Comparison of ENCODE assay signal across 11 cellular contexts in genomic region chr2:47631840-47632398, GRCh38.
A peak's percentile ranks its signal among the peaks of the same experiment; 100 is the strongest.
DNase-seq lines count a peak whose midpoint lies in the region; ATAC-seq and TF ChIP-seq lines count a peak whose summit lies in the region.
"Had no signal": no experiment of that assay in that cellular context is flagged by ENCODE, and none has a peak within 500 bp of the region (broad histone marks: within the 10 kb centered on the region; RNA-seq: fewer than 3 reads in every experiment).

No MANE protein-coding gene starts in this region.

- no peaks in the 10 kb centered on the region for H3K36me3 Mint-ChIP-seq in chondrocyte (ENCODE audit: low read depth)

- H3K9me3 Mint-ChIP-seq in chondrocyte (ENCODE audit: low read depth), result no peaks in the 10 kb centered on the region
- H3K9me3 Mint-ChIP-seq: activated naive CD4-positive, alpha-beta T cell treated with anti-CD3 and anti-CD28 coated beads for 36 hours had no signal

- no peaks in the 10 kb centered on the region for H3K9me2 ChIP-seq in Karpas-422 (replicated peaks; ENCODE audit: insufficient read depth, low read length)

- in situ Hi-C loops in GM13977 (cut with MboI; ENCODE audit: low pct_unique_long_range_greater_than_20kb, low sequenced_read_pairs, unreplicated experiment), result no loop called here

- H3K36me3 ChIP-seq in ACC112 (ENCODE audit: insufficient read depth, low read length), result no peaks in the 10 kb centered on the region
- no peaks in the 10 kb centered on the region for H3K36me3 ChIP-seq in mucosa of descending colon (ENCODE audit: low read depth)
- no peaks in the 10 kb centered on the region for H3K36me3 ChIP-seq in Karpas-422 (ENCODE audit: insufficient read depth, low read length)
- H3K36me3 ChIP-seq: BLaER1 had no signal

- peaks cover 27% of the 10 kb centered on the region for H3K4me1 Mint-ChIP-seq in chondrocyte (ENCODE audit: low read depth)

- H4K20me1 ChIP-seq in Karpas-422 (ENCODE audit: insufficient read depth, low read depth, low read length), result no peaks in the 10 kb centered on the region
- H4K20me1 ChIP-seq: BLaER1 had no signal

- H3K27ac Mint-ChIP-seq in chondrocyte (ENCODE audit: unreplicated experiment), result peak overlapping the region; percentile 80
- H3K27ac Mint-ChIP-seq: activated naive CD4-positive, alpha-beta T cell treated with anti-CD3 and anti-CD28 coated beads for 36 hours had no signal

- H3K4me1 ChIP-seq in ACC112 (ENCODE audit: control insufficient read depth, insufficient read depth, low read length, unreplicated experiment) (peaks cover 18% of the 10 kb centered on the region), mucosa of descending colon (ENCODE audit: low read depth) (no peaks in the 10 kb centered on the region), Karpas-422 (ENCODE audit: low read length) (no peaks in the 10 kb centered on the region)

- no peaks in the 10 kb centered on the region for H3K27me3 ChIP-seq in ACC112 (ENCODE audit: insufficient read depth, low read length)
- no peaks in the 10 kb centered on the region for H3K27me3 ChIP-seq in Karpas-422 (ENCODE audit: low read length)
- H3K27me3 ChIP-seq: BLaER1 had no signal

- no peaks in the 10 kb centered on the region for H3K9me3 ChIP-seq in mucosa of descending colon
- H3K9me3 ChIP-seq in Karpas-422 (ENCODE audit: low read length), result no peaks in the 10 kb centered on the region
- H3K9me3 ChIP-seq: BLaER1 had no signal

- H3K4me3 Mint-ChIP-seq in chondrocyte (ENCODE audit: unreplicated experiment), result no peak overlapping the region
- H3K4me3 Mint-ChIP-seq: activated naive CD4-positive, alpha-beta T cell treated with anti-CD3 and anti-CD28 coated beads for 36 hours had no signal

- H3K27ac ChIP-seq in ACC112 (ENCODE audit: low read depth, low read length) (no peak overlapping the region), Karpas-422 (ENCODE audit: low read length) (no peak overlapping the region)
- H3K27ac ChIP-seq: BLaER1 had no signal

- H3K79me2 ChIP-seq in ACC112 (ENCODE audit: control insufficient read depth, insufficient read depth, low read length, unreplicated experiment) (no peaks in the 10 kb centered on the region), Karpas-422 (ENCODE audit: low read length) (no peaks in the 10 kb centered on the region)

- DNase-seq in LHCN-M2 (ENCODE audit: low read depth) (peak; percentile 61), chondrocyte (ENCODE audit: low spot score) (peak; percentile 94), mucosa of descending colon (peak in 2 of 3 donors; percentile 23 to 45), Karpas-422 (no peak), NCI-H524 treated with DMSO at 0.1 percent for 48 hours (lab: John Stamatoyannopoulos, UW) (no peak), GM13977 (ENCODE audit: low spot score) (no peak)
- DNase-seq: activated naive CD4-positive, alpha-beta T cell treated with anti-CD3 and anti-CD28 coated beads for 36 hours; NCI-H1417 treated with DMSO at 0.1 percent for 48 hours had no signal

- H3K9ac ChIP-seq in Karpas-422 (ENCODE audit: low read length), result no peak overlapping the region
- H3K9ac ChIP-seq: BLaER1 had no signal

- intact Hi-C loops in mucosa of descending colon (cut with DNase I, micrococcal nuclease), result no loop called here

- H3K4me3 ChIP-seq in ACC112 (ENCODE audit: low read depth, low read length) (no peak overlapping the region), mucosa of descending colon (no peak overlapping the region), Karpas-422 (ENCODE audit: low read length) (no peak overlapping the region)
- H3K4me3 ChIP-seq: BLaER1 had no signal

- H3K4me2 ChIP-seq in Karpas-422 (ENCODE audit: low read depth, low read length, poor library complexity, severe bottlenecking), result no peak overlapping the region

- peak; percentile 94 for ATAC-seq in mucosa of descending colon
- no peak for ATAC-seq in HG03135 (IDR thresholded peaks at IDR 0.05; ENCODE audit: unreplicated experiment)

- TF ChIP-seq CTCF in chondrocyte (IDR thresholded peaks at IDR 0.05), result no peak
- TF ChIP-seq CTCF in mucosa of descending colon (IDR thresholded peaks at IDR 0.05), result no peak
- no peak for TF ChIP-seq CTCF in GM13977 (IDR thresholded peaks at IDR 0.05; ENCODE audit: extremely low read depth, insufficient read depth, missing control alignments)

- no peaks in the 10 kb centered on the region for H3K27me3 Mint-ChIP-seq in chondrocyte (ENCODE audit: low read depth)

- peak overlapping the region; percentile 16 for H2AFZ ChIP-seq in ACC112 (ENCODE audit: low read length, unreplicated experiment)
- no peak overlapping the region for H2AFZ ChIP-seq in Karpas-422 (ENCODE audit: low read length)

Comparison
In these comparisons a context has a peak if more than half of its experiments do, and no peak if none do; other contexts are left out.
1. DNase-seq: peak in LHCN-M2 (single experiment), chondrocyte (single experiment) and mucosa of descending colon (2 of 3); none in Karpas-422 (single experiment), NCI-H524 treated with DMSO at 0.1 percent for 48 hours (single experiment) and GM13977 (single experiment).